In the genomic region with DNA sequence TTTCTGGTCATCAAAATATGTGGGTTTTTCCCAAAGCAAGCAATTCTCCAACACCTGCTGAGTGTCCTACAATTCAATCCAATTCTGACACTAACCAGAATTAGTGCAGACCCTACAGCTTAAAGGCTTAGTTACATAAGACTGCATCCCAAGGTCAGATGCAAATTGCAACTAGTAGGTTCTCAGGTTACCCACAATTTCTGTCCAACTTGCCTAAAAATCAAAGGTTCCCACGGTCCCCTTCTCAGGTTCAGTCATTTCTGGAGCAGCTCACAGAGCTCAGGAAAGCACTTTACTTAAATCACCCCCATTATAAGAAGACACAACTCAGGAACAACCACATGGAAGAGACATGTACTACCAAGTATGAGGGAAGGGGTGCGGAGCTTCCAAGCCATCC, we compare ENCODE assay signal across 20 cellular contexts. TPM values are rescaled to one million over a fixed set of nuclear protein-coding genes. Genes with fewer than 3 reads are reported as not detected.
DNase-seq lines count a peak whose midpoint lies in the region; ATAC-seq, FAIRE-seq and TF ChIP-seq lines count a peak whose summit lies in the region.
"Had no signal": no experiment of that assay in that cellular context is flagged by ENCODE, and none has a peak within 500 bp of the region (broad histone marks: within the 10 kb centered on the region; RNA-seq: fewer than 3 reads in every experiment).

No MANE protein-coding gene starts in this region.

- POLR2A ChIA-PET in K562 (lab: Yijun Ruan, JAX) = interaction anchor here (0.6 to 1.7 kb wide), 3 partner anchors 9 to 243 kb away, joined by 3 read pairs; no protein-coding TSS in a partner anchor
- POLR2A ChIA-PET in T-cell (lab: Charles Lee) = no interaction called here

- H2AFZ ChIP-seq in K562 (ENCODE audit: low read depth, low read length) = peak overlapping the region; percentile 90

- no peak overlapping the region for H3K4me3 Mint-ChIP-seq in T-cell
- H3K4me3 Mint-ChIP-seq: activated CD4-positive, alpha-beta T cell treated with anti-CD3 and anti-CD28 coated beads, Interleukin-2, amount 10 ng/mL, durations not matched to agents 7 days and 5 days; central memory CD8-positive, alpha-beta T cell; mesothelial cell of epicardium; nephron progenitor cell had no signal

- TF ChIP-seq CTCF in K562 (IDR thresholded peaks at IDR 0.05 in 2 of 3, conservative IDR thresholded peaks at IDR 0.05 in 1 of 3; ENCODE audit: insufficient read depth in 2 of 3, low read depth in 1 of 3, low read length in 3 of 3) = no peak
- no peak for TF ChIP-seq CTCF in GM13976 (IDR thresholded peaks at IDR 0.05; ENCODE audit: borderline replicate concordance, control extremely low read depth, extremely low read depth, insufficient read depth, missing control alignments)

- H3K4me3 ChIP-seq in K562 = no peak overlapping the region
- H3K4me3 ChIP-seq: esophagus muscularis mucosa, spleen, vagina had no signal

- ATAC-seq in GM21381 (IDR thresholded peaks at IDR 0.05; ENCODE audit: unreplicated experiment) = peak; percentile 38
- peak; percentile 38 for ATAC-seq in HG03354 (IDR thresholded peaks at IDR 0.05; ENCODE audit: poor library complexity, severe bottlenecking, unreplicated experiment)
- no peak for ATAC-seq in K562
- no peak for ATAC-seq in T-cell (replicated peaks in 1 of 4)

- FAIRE-seq in GM18507 (lab: Jason Lieb, UNC) (peak; percentile 33), K562 (lab: Jason Lieb, UNC) (no peak)
- FAIRE-seq: RCC 7860 had no signal

- no peaks in the 10 kb centered on the region for H3K9me3 Mint-ChIP-seq in T-cell
- H3K9me3 Mint-ChIP-seq: activated CD4-positive, alpha-beta T cell treated with anti-CD3 and anti-CD28 coated beads, Interleukin-2, amount 10 ng/mL, durations not matched to agents 7 days and 5 days; central memory CD8-positive, alpha-beta T cell; mesothelial cell of epicardium; nephron progenitor cell had no signal

- H3K27me3 Mint-ChIP-seq in T-cell = peaks cover 0 to 4% of the 10 kb centered on the region in 2 donors
- H3K27me3 Mint-ChIP-seq: central memory CD8-positive, alpha-beta T cell had no signal

- TF ChIP-seq RAD21 in K562 (CRISPR knock-in tag; conservative IDR thresholded peaks at IDR 0.05 in 1 of 2, IDR thresholded peaks at IDR 0.05 in 1 of 2) = no peak

- no peak for TF ChIP-seq EP300 in K562 (IDR thresholded peaks at IDR 0.05; ENCODE audit: low read length)

- peak overlapping the region; percentile 56; the same call in 1 of the 2 replicates for H3K4me2 ChIP-seq in K562 (ENCODE audit: insufficient read depth, low read length)

- H3K27ac Mint-ChIP-seq in T-cell = no peak overlapping the region
- H3K27ac Mint-ChIP-seq: nephron progenitor cell had no signal

- H3K27me3 ChIP-seq in K562 (ENCODE audit: control insufficient read depth in 2 of 2, insufficient read depth in 2 of 2, low read length in 2 of 2) = no peaks in the 10 kb centered on the region
- H3K27me3 ChIP-seq: esophagus muscularis mucosa, spleen, vagina had no signal

- DNase-seq in GM18507 (ENCODE audit: extremely low spot score, insufficient read length, low read depth) (no peak), K562 (ENCODE audit: extremely low read depth in 1 of 4, low spot score in 3 of 4) (no peak), retina (no peak), GM13976 (ENCODE audit: low spot score) (no peak), T-cell (no peak)
- DNase-seq: activated CD4-positive, alpha-beta T cell treated with anti-CD3 and anti-CD28 coated beads, Interleukin-2, amount 10 ng/mL, durations not matched to agents 7 days and 5 days; activated naive CD4-positive, alpha-beta T cell; NCI-H146; nephron progenitor cell; spleen had no signal

- peaks cover 3% of the 10 kb centered on the region for H3K9me3 ChIP-seq in K562 (replicated peaks; ENCODE audit: control insufficient read depth, insufficient read depth, low read depth, low read length)
- H3K9me3 ChIP-seq: esophagus muscularis mucosa, spleen, vagina had no signal

- CTCF ChIA-PET in K562 (lab: Yijun Ruan, JAX; ENCODE audit: low intra/inter-chr PET ratio) (no interaction called here), T-cell (lab: Charles Lee) (no interaction called here)

- no peaks in the 10 kb centered on the region for H3K36me3 ChIP-seq in K562 (ENCODE audit: control insufficient read depth, insufficient read depth, low read length)
- H3K36me3 ChIP-seq: esophagus muscularis mucosa, spleen, vagina had no signal

- no peaks in the 10 kb centered on the region for H3K79me2 ChIP-seq in K562 (ENCODE audit: control insufficient read depth, insufficient read depth, low read length)

- no peak for TF ChIP-seq POLR2A in K562 (conservative IDR thresholded peaks at IDR 0.05)

- H4K20me1 ChIP-seq in K562 (replicated peaks; ENCODE audit: control insufficient read depth, insufficient read depth, low read length) = no peaks in the 10 kb centered on the region

- WGBS in K562 (ENCODE audit: insufficient coverage, low coverage, missing lambda C conversion rate) = 64% methylated on average over 2 of the region's 2 CpGs

- in situ Hi-C loops in K562 (cut with MboI) = no loop called here
- in situ Hi-C loops in GM13976 (cut with MboI; ENCODE audit: low sequenced_read_pairs, unreplicated experiment) = loop anchor here (25.0 kb wide), 1 partner anchor 999 kb away; no protein-coding TSS in a partner anchor

- H3K9ac ChIP-seq in K562 (ENCODE audit: insufficient read depth in 1 of 2, low read depth in 2 of 2, low read length in 2 of 2) = peak overlapping the region in 1 of 2 experiments; percentile 65; a peak in 2 of 4 replicates

- BruUV-seq in K562 (replicated peaks; lab: Mats Ljungman, UMichigan) = no TSS peak

- intact Hi-C loops in K562 (cut with micrococcal nuclease) = no loop called here

- H3K4me1 Mint-ChIP-seq in T-cell = peaks cover 3 to 17% (median 14%) of the 10 kb centered on the region in 3 donors
- H3K4me1 Mint-ChIP-seq: central memory CD8-positive, alpha-beta T cell had no signal

- no peaks in the 10 kb centered on the region for H3K9me1 ChIP-seq in K562 (ENCODE audit: control insufficient read depth, insufficient read depth, low read length)

- peaks cover 3 to 27% of the 10 kb centered on the region in 2 experiments; a peak in 4 of 5 replicates for H3K4me1 ChIP-seq in K562 (replicated peaks in 1 of 2; ENCODE audit: control insufficient read depth in 2 of 2, insufficient read depth in 2 of 2, low read length in 2 of 2)
- H3K4me1 ChIP-seq: esophagus muscularis mucosa, vagina had no signal

- peak overlapping the region; percentile 85 for H3K27ac ChIP-seq in K562 (ENCODE audit: extremely low read depth, low read depth, low read length)
- H3K27ac ChIP-seq: esophagus muscularis mucosa, vagina had no signal

- H3K36me3 Mint-ChIP-seq in T-cell = no peaks in the 10 kb centered on the region
- H3K36me3 Mint-ChIP-seq: mesothelial cell of epicardium had no signal

TF ChIP-seq in K562, 482 proteins besides CTCF, POLR2A, EP300 and RAD21:
- TF ChIP-seq, protein P1, sequence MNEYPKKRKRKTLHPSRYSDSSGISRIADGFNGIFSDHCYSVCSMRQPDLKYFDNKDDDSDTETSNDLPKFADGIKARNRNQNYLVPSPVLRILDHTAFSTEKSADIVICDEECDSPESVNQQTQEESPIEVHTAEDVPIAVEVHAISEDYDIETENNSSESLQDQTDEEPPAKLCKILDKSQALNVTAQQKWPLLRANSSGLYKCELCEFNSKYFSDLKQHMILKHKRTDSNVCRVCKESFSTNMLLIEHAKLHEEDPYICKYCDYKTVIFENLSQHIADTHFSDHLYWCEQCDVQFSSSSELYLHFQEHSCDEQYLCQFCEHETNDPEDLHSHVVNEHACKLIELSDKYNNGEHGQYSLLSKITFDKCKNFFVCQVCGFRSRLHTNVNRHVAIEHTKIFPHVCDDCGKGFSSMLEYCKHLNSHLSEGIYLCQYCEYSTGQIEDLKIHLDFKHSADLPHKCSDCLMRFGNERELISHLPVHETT (CRISPR knock-in tag; conservative IDR thresholded peaks at IDR 0.05 in 1 of 2, IDR thresholded peaks at IDR 0.05 in 1 of 2) = peak in 1 of 2 experiments; percentile 12; a peak in 1 of 4 replicates
- TF ChIP-seq ZFPM2 (CRISPR knock-in tag; IDR thresholded peaks at IDR 0.05) (0 out of 2 replicates have a peak, but pooled peaks have one; percentile 36), MED1 (CRISPR knock-in tag; IDR thresholded peaks at IDR 0.05; ENCODE audit: borderline replicate concordance) (no peak)

RNA-seq across cellular contexts. Expression of gene STRIT1, which starts 42.5 kb away (rescaled TPM):
- total RNA-seq in K562 (2011; cell fraction: chromatin; rRNA removed; ENCODE audit: low replicate concordance) = not detected in 2 replicates
- not detected in 2 replicates for total RNA-seq in K562 (2011; cell fraction: nucleolus; rRNA removed)
- not detected in 2 replicates for total RNA-seq in K562 (2011; cell fraction: nucleoplasm; rRNA removed)
- total RNA-seq in K562 (2014; rRNA removed) (not detected in 2 replicates), K562 (2014; rRNA removed; fragmentation: Illumina TruSeq; extraction: Trizol) (not detected in 2 replicates), K562 (2015; rRNA removed; fragmentation: Illumina TruSeq; extraction: Trizol) (not detected in 2 replicates), K562 (2021) (not detected in 2 replicates), T-cell (not detected)
- polyA plus RNA-seq in K562 (2011; rRNA removed) (not detected in 2 replicates), K562 (2014; fragmentation: Illumina TruSeq; extraction: Trizol) (not detected in 2 replicates), K562 (2014; fragmentation: Nextera tagmentation; extraction: Ambion mirVana) (not detected), K562 (2014; rRNA removed) (not detected in 2 replicates)
- polyA plus RNA-seq in K562 (2011; cell fraction: cytosol; rRNA removed) = not detected in 2 replicates
- polyA plus RNA-seq in K562 (2011; cell fraction: nucleus; rRNA removed) = not detected in 2 replicates
- not detected in 2 replicates for polyA plus RNA-seq in K562 (2012)
- polyA minus RNA-seq in K562 (2011; rRNA and poly(A)+ RNA removed) = not detected in 2 replicates
- polyA minus RNA-seq in K562 (2011; cell fraction: cytosol; rRNA and poly(A)+ RNA removed) = not detected in 2 replicates
- not detected in 2 replicates for polyA minus RNA-seq in K562 (2011; cell fraction: nucleus; rRNA and poly(A)+ RNA removed)
- total RNA-seq: activated CD4-positive, alpha-beta T cell treated with anti-CD3 and anti-CD28 coated beads, Interleukin-2, amount 10 ng/mL, durations not matched to agents 7 days and 5 days; Daoy; esophagus muscularis mucosa; M059J; mesothelial cell of epicardium; pulmonary artery endothelial cell; spleen; vagina had no signal

Comparison
In these comparisons a context has a peak if more than half of its experiments do, and no peak if none do; other contexts are left out.
1. ATAC-seq: peak in GM21381 (single experiment) and HG03354 (single experiment); none in K562 (single experiment) and T-cell (0 of 4).